In genomic region chr16:19886061-19886792, GRCh38 we compare ENCODE assay signal across 8 cellular contexts. TPM values are rescaled to one million over a fixed set of nuclear protein-coding genes. Genes with fewer than 3 reads are reported as not detected.
A peak's percentile ranks its signal among the peaks of the same experiment; 100 is the strongest.
DNase-seq lines count a peak whose midpoint lies in the region; ATAC-seq, FAIRE-seq and TF ChIP-seq lines count a peak whose summit lies in the region.

No MANE protein-coding gene starts in this region.

- H3K36me3 ChIP-seq in subcutaneous abdominal adipose tissue (ENCODE audit: control insufficient read depth in 5 of 5, insufficient read depth in 5 of 5, low read length in 5 of 5) = no peaks in the 10 kb centered on the region

- ATAC-seq in GM18517 (IDR thresholded peaks at IDR 0.05; ENCODE audit: unreplicated experiment) (peak; percentile 59), foreskin keratinocyte (peak; percentile 56)

- H3K4me3 ChIP-seq in subcutaneous abdominal adipose tissue (ENCODE audit: low read depth in 1 of 5, low read length in 5 of 5) = peak overlapping the region; percentile 46 to 83 (median 76)

- FAIRE-seq in A204.1 (lab: Jason Lieb, UNC) = peak; percentile 83

- H3K4me1 ChIP-seq in foreskin keratinocyte (no peaks in the 10 kb centered on the region), subcutaneous abdominal adipose tissue (ENCODE audit: control insufficient read depth in 5 of 5, insufficient read depth in 5 of 5, low read length in 5 of 5) (peaks cover 0 to 46% (median 39%) of the 10 kb centered on the region in 5 donors)

- peak; percentile 52 to 53 for DNase-seq in Kasumi-1 (lab: John Stamatoyannopoulos, UW)
- peak; percentile 76 for DNase-seq in SIG-M5 treated with dmso at 0.1 percent for 504 hours (lab: John Stamatoyannopoulos, UW; ENCODE audit: unreplicated experiment)
- peak; percentile 70 for DNase-seq in activated effector memory CD4-positive, alpha-beta T cell treated with Interleukin-2 at 50 U/mL for 16 hours
- DNase-seq in foreskin keratinocyte = peak in 1 of 2 donors; percentile 56
- DNase-seq in occipital lobe (lab: John Stamatoyannopoulos, UW) = peak; percentile 67

- peaks cover 43% of the 10 kb centered on the region for H3K27me3 ChIP-seq in foreskin keratinocyte
- H3K27me3 ChIP-seq in subcutaneous abdominal adipose tissue (ENCODE audit: control insufficient read depth in 5 of 5, insufficient read depth in 4 of 5, low read length in 5 of 5) = peaks cover 0 to 19% (median 3%) of the 10 kb centered on the region in 5 donors

- H3K9me3 ChIP-seq in subcutaneous abdominal adipose tissue (ENCODE audit: control insufficient read depth in 5 of 5, low read length in 5 of 5) = peaks cover 0 to 6% (median 3%) of the 10 kb centered on the region in 5 donors

- H3K27ac ChIP-seq in foreskin keratinocyte (no peak overlapping the region), subcutaneous abdominal adipose tissue (ENCODE audit: low read depth, low read length) (no peak overlapping the region)

- peak; percentile 99 for TF ChIP-seq CTCF in foreskin keratinocyte (conservative IDR thresholded peaks at IDR 0.05)

- no peak overlapping the region for H3K9ac ChIP-seq in subcutaneous abdominal adipose tissue (ENCODE audit: low read length in 5 of 5)

RNA-seq across cellular contexts. Expression of gene GPRC5B, which starts 1.6 kb away (rescaled TPM):
- total RNA-seq in foreskin keratinocyte (0.14 and 0.48 TPM in 2 replicates), occipital lobe (39.3 TPM)
- polyA plus RNA-seq in foreskin keratinocyte = 0.13 and 0.63 TPM in 2 replicates

Comparison
In these comparisons a context has a peak if more than half of its experiments do, and no peak if none do; other contexts are left out.
1. RNA of gene GPRC5B, which starts 1.6 kb away (total RNA-seq): 39.3 TPM in occipital lobe (single experiment); 0.14 to 0.48 TPM in foreskin keratinocyte; every median in the first group is over 10 times any median in the second.